1 cellular context compared by ENCODE assay signal in the genomic region with DNA sequence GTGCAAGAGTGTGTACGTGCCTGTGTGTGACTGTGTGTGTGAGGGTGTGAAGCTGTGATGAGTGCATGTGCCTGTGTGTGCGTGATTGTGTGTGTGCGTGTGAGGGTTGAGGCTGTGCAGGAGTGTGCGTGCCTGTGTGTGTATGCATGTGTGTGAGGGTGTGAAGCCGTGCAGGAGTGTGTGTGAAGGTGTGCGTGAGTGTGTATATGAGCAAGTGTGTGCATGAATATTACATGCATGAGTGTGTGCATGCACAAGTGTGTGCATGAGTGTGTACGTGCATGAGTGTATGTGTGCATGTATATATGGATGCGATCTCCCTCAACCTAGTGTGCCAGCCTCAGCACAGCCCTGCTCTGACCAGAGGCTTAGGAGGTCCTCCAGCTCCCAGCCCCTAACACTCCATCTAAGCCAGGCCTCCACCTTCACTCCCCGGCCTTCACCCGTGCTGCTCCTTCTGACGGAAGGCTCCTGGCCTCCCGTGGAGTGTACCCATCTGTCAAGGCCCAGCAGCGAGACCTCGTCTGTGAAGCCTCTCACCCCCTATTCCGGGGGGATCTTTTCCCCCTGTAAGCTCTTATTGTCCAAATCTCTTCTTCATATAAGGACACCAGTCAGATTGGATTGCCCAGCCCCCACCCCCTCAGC.
TF ChIP-seq lines count a peak whose summit lies in the region.

No MANE protein-coding gene starts in this region.

TF ChIP-seq in H1, 55 proteins besides CTCF, POLR2A, EP300 and RAD21:
- TF ChIP-seq, protein P1, sequence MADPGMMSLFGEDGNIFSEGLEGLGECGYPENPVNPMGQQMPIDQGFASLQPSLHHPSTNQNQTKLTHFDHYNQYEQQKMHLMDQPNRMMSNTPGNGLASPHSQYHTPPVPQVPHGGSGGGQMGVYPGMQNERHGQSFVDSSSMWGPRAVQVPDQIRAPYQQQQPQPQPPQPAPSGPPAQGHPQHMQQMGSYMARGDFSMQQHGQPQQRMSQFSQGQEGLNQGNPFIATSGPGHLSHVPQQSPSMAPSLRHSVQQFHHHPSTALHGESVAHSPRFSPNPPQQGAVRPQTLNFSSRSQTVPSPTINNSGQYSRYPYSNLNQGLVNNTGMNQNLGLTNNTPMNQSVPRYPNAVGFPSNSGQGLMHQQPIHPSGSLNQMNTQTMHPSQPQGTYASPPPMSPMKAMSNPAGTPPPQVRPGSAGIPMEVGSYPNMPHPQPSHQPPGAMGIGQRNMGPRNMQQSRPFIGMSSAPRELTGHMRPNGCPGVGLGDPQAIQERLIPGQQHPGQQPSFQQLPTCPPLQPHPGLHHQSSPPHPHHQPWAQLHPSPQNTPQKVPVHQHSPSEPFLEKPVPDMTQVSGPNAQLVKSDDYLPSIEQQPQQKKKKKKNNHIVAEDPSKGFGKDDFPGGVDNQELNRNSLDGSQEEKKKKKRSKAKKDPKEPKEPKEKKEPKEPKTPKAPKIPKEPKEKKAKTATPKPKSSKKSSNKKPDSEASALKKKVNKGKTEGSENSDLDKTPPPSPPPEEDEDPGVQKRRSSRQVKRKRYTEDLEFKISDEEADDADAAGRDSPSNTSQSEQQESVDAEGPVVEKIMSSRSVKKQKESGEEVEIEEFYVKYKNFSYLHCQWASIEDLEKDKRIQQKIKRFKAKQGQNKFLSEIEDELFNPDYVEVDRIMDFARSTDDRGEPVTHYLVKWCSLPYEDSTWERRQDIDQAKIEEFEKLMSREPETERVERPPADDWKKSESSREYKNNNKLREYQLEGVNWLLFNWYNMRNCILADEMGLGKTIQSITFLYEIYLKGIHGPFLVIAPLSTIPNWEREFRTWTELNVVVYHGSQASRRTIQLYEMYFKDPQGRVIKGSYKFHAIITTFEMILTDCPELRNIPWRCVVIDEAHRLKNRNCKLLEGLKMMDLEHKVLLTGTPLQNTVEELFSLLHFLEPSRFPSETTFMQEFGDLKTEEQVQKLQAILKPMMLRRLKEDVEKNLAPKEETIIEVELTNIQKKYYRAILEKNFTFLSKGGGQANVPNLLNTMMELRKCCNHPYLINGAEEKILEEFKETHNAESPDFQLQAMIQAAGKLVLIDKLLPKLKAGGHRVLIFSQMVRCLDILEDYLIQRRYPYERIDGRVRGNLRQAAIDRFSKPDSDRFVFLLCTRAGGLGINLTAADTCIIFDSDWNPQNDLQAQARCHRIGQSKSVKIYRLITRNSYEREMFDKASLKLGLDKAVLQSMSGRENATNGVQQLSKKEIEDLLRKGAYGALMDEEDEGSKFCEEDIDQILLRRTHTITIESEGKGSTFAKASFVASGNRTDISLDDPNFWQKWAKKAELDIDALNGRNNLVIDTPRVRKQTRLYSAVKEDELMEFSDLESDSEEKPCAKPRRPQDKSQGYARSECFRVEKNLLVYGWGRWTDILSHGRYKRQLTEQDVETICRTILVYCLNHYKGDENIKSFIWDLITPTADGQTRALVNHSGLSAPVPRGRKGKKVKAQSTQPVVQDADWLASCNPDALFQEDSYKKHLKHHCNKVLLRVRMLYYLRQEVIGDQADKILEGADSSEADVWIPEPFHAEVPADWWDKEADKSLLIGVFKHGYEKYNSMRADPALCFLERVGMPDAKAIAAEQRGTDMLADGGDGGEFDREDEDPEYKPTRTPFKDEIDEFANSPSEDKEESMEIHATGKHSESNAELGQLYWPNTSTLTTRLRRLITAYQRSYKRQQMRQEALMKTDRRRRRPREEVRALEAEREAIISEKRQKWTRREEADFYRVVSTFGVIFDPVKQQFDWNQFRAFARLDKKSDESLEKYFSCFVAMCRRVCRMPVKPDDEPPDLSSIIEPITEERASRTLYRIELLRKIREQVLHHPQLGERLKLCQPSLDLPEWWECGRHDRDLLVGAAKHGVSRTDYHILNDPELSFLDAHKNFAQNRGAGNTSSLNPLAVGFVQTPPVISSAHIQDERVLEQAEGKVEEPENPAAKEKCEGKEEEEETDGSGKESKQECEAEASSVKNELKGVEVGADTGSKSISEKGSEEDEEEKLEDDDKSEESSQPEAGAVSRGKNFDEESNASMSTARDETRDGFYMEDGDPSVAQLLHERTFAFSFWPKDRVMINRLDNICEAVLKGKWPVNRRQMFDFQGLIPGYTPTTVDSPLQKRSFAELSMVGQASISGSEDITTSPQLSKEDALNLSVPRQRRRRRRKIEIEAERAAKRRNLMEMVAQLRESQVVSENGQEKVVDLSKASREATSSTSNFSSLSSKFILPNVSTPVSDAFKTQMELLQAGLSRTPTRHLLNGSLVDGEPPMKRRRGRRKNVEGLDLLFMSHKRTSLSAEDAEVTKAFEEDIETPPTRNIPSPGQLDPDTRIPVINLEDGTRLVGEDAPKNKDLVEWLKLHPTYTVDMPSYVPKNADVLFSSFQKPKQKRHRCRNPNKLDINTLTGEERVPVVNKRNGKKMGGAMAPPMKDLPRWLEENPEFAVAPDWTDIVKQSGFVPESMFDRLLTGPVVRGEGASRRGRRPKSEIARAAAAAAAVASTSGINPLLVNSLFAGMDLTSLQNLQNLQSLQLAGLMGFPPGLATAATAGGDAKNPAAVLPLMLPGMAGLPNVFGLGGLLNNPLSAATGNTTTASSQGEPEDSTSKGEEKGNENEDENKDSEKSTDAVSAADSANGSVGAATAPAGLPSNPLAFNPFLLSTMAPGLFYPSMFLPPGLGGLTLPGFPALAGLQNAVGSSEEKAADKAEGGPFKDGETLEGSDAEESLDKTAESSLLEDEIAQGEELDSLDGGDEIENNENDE (IDR thresholded peaks at IDR 0.05; ENCODE audit: insufficient replicate concordance, low read length) = no peak
- no peak for TF ChIP-seq RXRA (IDR thresholded peaks at IDR 0.05; ENCODE audit: insufficient read depth, low read depth, low read length)
- TF ChIP-seq TAF1 (IDR thresholded peaks at IDR 0.05; ENCODE audit: low read depth, low read length) = no peak
- TF ChIP-seq SRF (IDR thresholded peaks at IDR 0.05; ENCODE audit: low read depth, low read length) = no peak
- no peak for TF ChIP-seq RNF2 (IDR thresholded peaks at IDR 0.05; ENCODE audit: borderline replicate concordance, low read depth, low read length, missing control alignments, poor library complexity, severe bottlenecking)
- no peak for TF ChIP-seq FOSL1 (IDR thresholded peaks at IDR 0.05; ENCODE audit: insufficient read depth, low read depth, low read length)
- TF ChIP-seq NANOG (IDR thresholded peaks at IDR 0.05; ENCODE audit: insufficient read depth, low read depth, low read length, poor library complexity, severe bottlenecking) = no peak
- no peak for TF ChIP-seq TAF7 (optimal IDR thresholded peaks at IDR 0.05; ENCODE audit: borderline replicate concordance, low read depth, low read length)
- TF ChIP-seq HDAC6 (IDR thresholded peaks at IDR 0.05; ENCODE audit: low read depth, low read length) = no peak
- TF ChIP-seq CBX8 (IDR thresholded peaks at IDR 0.05; ENCODE audit: borderline replicate concordance, low read depth, low read length) = no peak
- TF ChIP-seq GTF2F1 (IDR thresholded peaks at IDR 0.05; ENCODE audit: borderline replicate concordance, low read depth, low read length) = no peak
- TF ChIP-seq JUND (IDR thresholded peaks at IDR 0.05; ENCODE audit: low read length) = no peak
TF ChIP-seq in H1: peak in this region for 0.
